ENCODE assay signal across 8 cellular contexts in the genomic region with DNA sequence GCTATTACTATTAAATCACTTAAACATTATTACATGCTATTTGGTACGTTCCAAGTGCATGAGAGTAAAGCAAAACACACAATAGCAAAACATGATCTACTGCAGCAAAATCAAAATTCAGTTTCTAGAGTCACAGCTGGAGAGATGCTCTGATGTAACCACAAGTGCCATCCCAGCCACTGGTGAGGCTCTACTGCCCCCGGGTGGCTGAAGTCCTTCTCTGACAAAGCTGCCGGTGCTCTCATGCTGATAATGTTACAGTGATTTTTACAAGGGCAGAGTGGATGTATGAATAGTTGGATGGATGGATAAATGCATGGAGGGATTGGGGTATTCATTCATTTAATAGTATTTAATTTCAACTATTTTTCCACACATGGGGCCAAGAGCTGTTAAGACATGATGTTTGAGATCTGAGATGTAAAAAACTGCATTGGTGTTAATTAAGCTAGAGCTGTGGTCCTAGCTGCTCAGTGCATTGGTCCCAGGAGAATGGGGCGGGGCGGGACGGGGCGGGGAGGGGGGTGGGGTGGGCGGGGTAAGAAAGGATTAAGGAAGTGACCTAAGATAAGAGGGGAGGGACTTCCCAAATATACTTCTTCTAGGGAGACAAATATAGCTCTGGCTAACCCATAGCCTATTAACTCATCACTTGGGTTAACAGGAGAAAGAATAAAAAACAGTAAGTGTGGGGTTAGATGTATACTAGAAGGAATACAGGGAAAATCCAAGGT. TPM values are rescaled to one million over a fixed set of nuclear protein-coding genes. Genes with fewer than 3 reads are reported as not detected.
DNase-seq lines count a peak whose midpoint lies in the region; ATAC-seq and TF ChIP-seq lines count a peak whose summit lies in the region.

No MANE protein-coding gene starts in this region.

- peaks cover 5% of the 10 kb centered on the region for H3K4me1 ChIP-seq in DOHH2 (ENCODE audit: control insufficient read depth, low read length)
- no peaks in the 10 kb centered on the region for H3K4me1 ChIP-seq in Loucy (ENCODE audit: insufficient read depth, low read length, poor library complexity, severe bottlenecking)
- no peaks in the 10 kb centered on the region for H3K4me1 ChIP-seq in tibial nerve

- no peak for TF ChIP-seq EP300 in tibial nerve (IDR thresholded peaks at IDR 0.05)

- H3K79me2 ChIP-seq in DOHH2 (ENCODE audit: control insufficient read depth, low read length) (no peaks in the 10 kb centered on the region), Loucy (ENCODE audit: insufficient read depth, low read length) (no peaks in the 10 kb centered on the region)

- ATAC-seq in HG02870 (IDR thresholded peaks at IDR 0.05; ENCODE audit: unreplicated experiment), result no peak

- H3K27ac ChIP-seq in DOHH2 (ENCODE audit: low read depth, low read length) (no peak overlapping the region), tibial nerve (no peak overlapping the region)

- 2% methylated on average over 8 of the region's 8 CpGs for WGBS in tibial nerve, 2 donors

- H3K36me3 ChIP-seq in DOHH2 (ENCODE audit: control insufficient read depth, low read length) (no peaks in the 10 kb centered on the region), Loucy (ENCODE audit: insufficient read depth, low read length) (no peaks in the 10 kb centered on the region), tibial nerve (no peaks in the 10 kb centered on the region)

- no peak overlapping the region for H2AFZ ChIP-seq in Loucy (ENCODE audit: low read length)

- DNase-seq in RPMI8226, result peak; percentile 77
- peak; percentile 20 to 26 for DNase-seq in activated T-helper 1 cell treated with anti-CD3 and anti-CD28 coated beads, Interleukin-2, amount 50 U/mL, for 16 hours (ENCODE audit: low read depth in 1 of 2, low spot score in 1 of 2)
- peak; percentile 76 for DNase-seq in fibroblast of villous mesenchyme (ENCODE audit: low read depth)
- peak in 50 of 56 donors; percentile 6 to 90 (median 59) for DNase-seq in nucleus accumbens (lab: John Stamatoyannopoulos, UW)
- DNase-seq in tibial nerve (ENCODE audit: low spot score in 2 of 2), result peak; percentile 38 to 69

- no peak overlapping the region for H3K9ac ChIP-seq in Loucy (ENCODE audit: low read depth, low read length, poor library complexity, severe bottlenecking)

- H4K20me1 ChIP-seq in DOHH2 (ENCODE audit: control insufficient read depth, insufficient read depth, low read depth, low read length), result no peaks in the 10 kb centered on the region
- H4K20me1 ChIP-seq in Loucy (ENCODE audit: insufficient read depth, low read length, poor library complexity, severe bottlenecking), result no peaks in the 10 kb centered on the region

- no peak for TF ChIP-seq POLR2A in tibial nerve (IDR thresholded peaks at IDR 0.05)

- H3K4me3 ChIP-seq in DOHH2 (ENCODE audit: low read length) (no peak overlapping the region), Loucy (ENCODE audit: low read length, poor library complexity, severe bottlenecking) (no peak overlapping the region), fibroblast of villous mesenchyme (ENCODE audit: low read depth, low read length) (no peak overlapping the region), tibial nerve (no peak overlapping the region)

- H3K27me3 ChIP-seq in DOHH2 (ENCODE audit: control insufficient read depth, low read length) (peaks cover 4% of the 10 kb centered on the region), Loucy (ENCODE audit: insufficient read depth, low read length, poor library complexity, severe bottlenecking) (no peaks in the 10 kb centered on the region), tibial nerve (no peaks in the 10 kb centered on the region)

- H3K4me2 ChIP-seq in DOHH2 (ENCODE audit: low read length) (peak overlapping the region; percentile 29), Loucy (ENCODE audit: low read depth, low read length, poor library complexity, severe bottlenecking) (no peak overlapping the region)

- no peaks in the 10 kb centered on the region for H3F3A ChIP-seq in DOHH2 (ENCODE audit: control insufficient read depth, insufficient read depth)
- no peaks in the 10 kb centered on the region for H3F3A ChIP-seq in Loucy (ENCODE audit: low read depth)

- H3K9me2 ChIP-seq in DOHH2 (replicated peaks; ENCODE audit: control insufficient read depth, low read length), result no peaks in the 10 kb centered on the region
- H3K9me2 ChIP-seq in Loucy (replicated peaks; ENCODE audit: low read depth, low read length), result no peaks in the 10 kb centered on the region

- no peaks in the 10 kb centered on the region for H3K9me3 ChIP-seq in DOHH2 (ENCODE audit: control insufficient read depth, insufficient read depth, low read length)
- no peaks in the 10 kb centered on the region for H3K9me3 ChIP-seq in Loucy (ENCODE audit: insufficient read depth, low read depth, low read length)
- H3K9me3 ChIP-seq in tibial nerve, result no peaks in the 10 kb centered on the region

- TF ChIP-seq CTCF in DOHH2 (IDR thresholded peaks at IDR 0.05; ENCODE audit: low read depth, low read length, poor library complexity, severe bottlenecking) (peak; percentile 87), Loucy (conservative IDR thresholded peaks at IDR 0.05; ENCODE audit: low read length) (peak; percentile 92), fibroblast of villous mesenchyme (IDR thresholded peaks at IDR 0.05; ENCODE audit: insufficient read depth, low read depth, low read length) (peak; percentile 94), tibial nerve (IDR thresholded peaks at IDR 0.05) (peak; percentile 54 to 69 (median 60))

RNA-seq across cellular contexts. Expression of a gene that starts 5.3 kb away (rescaled TPM):
- total RNA-seq in fibroblast of villous mesenchyme (1.6 and 3.0 TPM in 2 replicates), tibial nerve (1 to 10 TPM; 1.7 to 3.5 (median 1.9) TPM)

Comparison
In these comparisons a context has a peak if more than half of its experiments do, and no peak if none do; other contexts are left out.
1. DNase-seq: peak in every context shown above with its lines; median percentile 77 in RPMI8226; 76 in fibroblast of villous mesenchyme; 59 in nucleus accumbens; 54 in tibial nerve; 23 in activated T-helper 1 cell treated with anti-CD3 and anti-CD28 coated beads, Interleukin-2, amount 50 U/mL, for 16 hours.